8 cellular contexts compared by ENCODE assay signal in the genomic region with DNA sequence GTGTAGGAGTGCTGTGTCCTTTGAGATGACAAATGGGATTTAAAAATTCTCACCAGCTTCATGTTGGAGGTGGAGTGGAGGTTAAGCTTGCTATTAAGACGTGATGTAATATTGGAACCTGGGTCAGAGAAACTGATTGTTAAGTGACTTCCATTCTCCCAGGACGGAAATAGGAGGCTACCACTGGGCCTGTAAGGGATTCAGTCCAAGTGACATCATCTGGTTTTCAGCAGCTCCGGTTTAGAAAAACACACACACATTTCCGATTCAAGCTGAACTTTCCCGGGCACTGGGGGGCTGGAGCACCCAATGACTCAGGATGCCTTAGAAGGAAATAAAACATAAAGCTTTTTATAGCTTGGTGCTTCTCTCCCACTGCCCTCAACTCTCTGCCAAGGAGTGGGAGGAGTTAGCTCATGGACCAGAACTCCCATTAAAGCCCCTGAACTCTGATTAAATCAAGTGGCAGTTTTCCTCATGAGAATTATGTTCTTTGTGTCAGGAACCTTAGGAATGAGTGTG. TPM values are rescaled to one million over a fixed set of nuclear protein-coding genes. Genes with fewer than 3 reads are reported as not detected.
DNase-seq lines count a peak whose midpoint lies in the region; ATAC-seq and TF ChIP-seq lines count a peak whose summit lies in the region.

No MANE protein-coding gene starts in this region.

- H3K27me3 ChIP-seq in ACC112 (ENCODE audit: insufficient read depth, low read length) (no peaks in the 10 kb centered on the region), IMR-90 (ENCODE audit: control insufficient read depth, insufficient read depth, low read length) (no peaks in the 10 kb centered on the region), colonic mucosa (no peaks in the 10 kb centered on the region)

- peak overlapping the region; percentile 21 to 53; a peak in 3 of 4 replicates for H4K8ac ChIP-seq in IMR-90 (ENCODE audit: low read depth in 2 of 2, low read length in 2 of 2)

- H3K4me1 Mint-ChIP-seq in effector memory CD8-positive, alpha-beta T cell (ENCODE audit: low read depth in 2 of 2): peaks cover 13 to 27% of the 10 kb centered on the region in 2 donors

- intact Hi-C loops in IMR-90 (cut with micrococcal nuclease) (no loop called here), colonic mucosa (cut with DNase I) (no loop called here)

- H2BK5ac ChIP-seq in IMR-90 (ENCODE audit: low read depth, low read length, poor library complexity, severe bottlenecking): peak overlapping the region; percentile 32

- H2BK120ac ChIP-seq in IMR-90 (ENCODE audit: low read depth, low read length): peak overlapping the region; percentile 85

- H3K23ac ChIP-seq in IMR-90 (ENCODE audit: low read depth, low read length): peak overlapping the region; percentile 59

- H3K9me3 ChIP-seq in IMR-90 (ENCODE audit: control insufficient read depth, insufficient read depth, low read length) (no peaks in the 10 kb centered on the region), colonic mucosa (no peaks in the 10 kb centered on the region)

- DNase-seq in IMR-90 (peak; percentile 98), mucosa of gallbladder (ENCODE audit: low spot score) (peak; percentile 47), activated gamma-delta T cell (lab: John Stamatoyannopoulos, UW) (no peak), colonic mucosa (no peak)
- no peak for DNase-seq in effector memory CD8-positive, alpha-beta T cell

- H3K79me1 ChIP-seq in IMR-90 (ENCODE audit: low read depth in 1 of 2, low read length in 2 of 2): peaks cover 9 to 23% of the 10 kb centered on the region in 2 experiments

- H3K27ac Mint-ChIP-seq in effector memory CD8-positive, alpha-beta T cell: peak overlapping the region; percentile 66 to 68

- H3K4ac ChIP-seq in IMR-90 (ENCODE audit: low read depth, low read length): peak overlapping the region; percentile 81

- H3K27ac ChIP-seq in ACC112 (ENCODE audit: low read depth, low read length) (peak overlapping the region; percentile 84), IMR-90 (ENCODE audit: insufficient read depth, low read length) (peak overlapping the region; percentile 62; the same call in 1 of the 2 replicates), colonic mucosa (no peak overlapping the region)

- no peak overlapping the region for H4K5ac ChIP-seq in IMR-90 (ENCODE audit: low read depth, low read length)

- H2BK20ac ChIP-seq in IMR-90 (ENCODE audit: low read depth, low read length): peak overlapping the region; percentile 70; the same call in 1 of the 2 replicates

- peak overlapping the region; percentile 8; the same call in 1 of the 2 replicates for H3K56ac ChIP-seq in IMR-90 (ENCODE audit: extremely low read depth, insufficient read depth, low read length)

- peaks cover 13% of the 10 kb centered on the region for H4K20me1 ChIP-seq in IMR-90 (ENCODE audit: insufficient read depth, low read length)

- in situ Hi-C loops in IMR-90 (cut with MboI; ENCODE audit: low sequenced_read_pairs): loop anchor here (10.0 kb wide), 1 partner anchor 286 kb away; no protein-coding TSS in a partner anchor

- CTCF ChIA-PET in IMR-90 (lab: Yijun Ruan, JAX): interaction anchor here (0.6 to 1.5 kb wide), 3 partner anchors 9 to 343 kb away, joined by 3 to 12 read pairs (median 6); no protein-coding TSS in a partner anchor

- H4K91ac ChIP-seq in IMR-90 (ENCODE audit: insufficient read depth, low read depth, low read length): peak overlapping the region; percentile 39

- peaks cover 23% of the 10 kb centered on the region for H3K4me1 ChIP-seq in ACC112 (ENCODE audit: control insufficient read depth, insufficient read depth, low read length, unreplicated experiment)
- H3K4me1 ChIP-seq in IMR-90 (ENCODE audit: control insufficient read depth, insufficient read depth, low read length): peaks cover 10% of the 10 kb centered on the region
- H3K4me1 ChIP-seq in colonic mucosa: no peaks in the 10 kb centered on the region

- H2AFZ ChIP-seq in ACC112 (ENCODE audit: low read length, unreplicated experiment): peak overlapping the region; percentile 6
- no peak overlapping the region for H2AFZ ChIP-seq in IMR-90 (replicated peaks; ENCODE audit: low read length, poor library complexity)

- H3K4me3 ChIP-seq in ACC112 (ENCODE audit: low read depth, low read length): peak overlapping the region; percentile 39; the same call in 1 of the 2 replicates
- no peak overlapping the region for H3K4me3 ChIP-seq in IMR-90 (ENCODE audit: insufficient read depth, low read depth, low read length)
- no peak overlapping the region for H3K4me3 ChIP-seq in colonic mucosa

- H3K27me3 Mint-ChIP-seq in effector memory CD8-positive, alpha-beta T cell: no peaks in the 10 kb centered on the region

- H3K9me1 ChIP-seq in IMR-90 (ENCODE audit: insufficient read depth, low read length): peaks cover 22% of the 10 kb centered on the region

- H2AK5ac ChIP-seq in IMR-90 (ENCODE audit: low read depth, low read length): peak overlapping the region; percentile 54

- no peak for TF ChIP-seq POLR2A in IMR-90 (IDR thresholded peaks at IDR 0.05; ENCODE audit: low read depth, low read length)

- H3K9ac ChIP-seq in IMR-90 (ENCODE audit: low read depth, low read length): peak overlapping the region; percentile 12; the same call in 1 of the 2 replicates
- no peak overlapping the region for H3K9ac ChIP-seq in colonic mucosa (ENCODE audit: low read depth in 2 of 2, low read length in 2 of 2)

- H3K36me3 ChIP-seq in ACC112 (ENCODE audit: insufficient read depth, low read length) (peaks cover 16% of the 10 kb centered on the region), IMR-90 (ENCODE audit: control insufficient read depth, insufficient read depth, low read length) (peaks cover 18% of the 10 kb centered on the region), colonic mucosa (peaks cover 11% of the 10 kb centered on the region)

- BruUV-seq in IMR-90 (replicated peaks; lab: Mats Ljungman, UMichigan): no TSS peak

- no peak overlapping the region for H3K4me3 Mint-ChIP-seq in effector memory CD8-positive, alpha-beta T cell

- no peaks in the 10 kb centered on the region for H3K9me3 Mint-ChIP-seq in effector memory CD8-positive, alpha-beta T cell

- TF ChIP-seq CTCF in IMR-90 (conservative IDR thresholded peaks at IDR 0.05; ENCODE audit: low read depth, low read length): no peak
- no peak for TF ChIP-seq CTCF in colonic mucosa (IDR thresholded peaks at IDR 0.05)

- H3K14ac ChIP-seq in IMR-90 (replicated peaks; ENCODE audit: low read depth, low read length): peak overlapping the region; percentile 61

- H3K18ac ChIP-seq in IMR-90 (ENCODE audit: low read depth, low read length): peak overlapping the region; percentile 18; the same call in 1 of the 2 replicates

- peaks cover 3% of the 10 kb centered on the region for H3K79me2 ChIP-seq in ACC112 (ENCODE audit: control insufficient read depth, insufficient read depth, low read length, unreplicated experiment)

- H2BK15ac ChIP-seq in IMR-90 (ENCODE audit: low read depth, low read length): peak overlapping the region; percentile 27; the same call in 1 of the 3 replicates

- no peak overlapping the region; the same call in 1 of the 2 replicates for H3K4me2 ChIP-seq in IMR-90 (ENCODE audit: low read depth, low read length)

- dilution Hi-C loops in IMR-90 (cut with HindIII; ENCODE audit: low sequenced_read_pairs, unreplicated experiment): no loop called here

- POLR2A ChIA-PET in IMR-90 (lab: Charles Lee; ENCODE audit: unreplicated experiment): no interaction called here

- peak overlapping the region; percentile 2 for H2AK9ac ChIP-seq in IMR-90 (replicated peaks; ENCODE audit: low read depth, low read length, poor library complexity)

- no CpG with 5 or more reads among the region's 5 CpGs for WGBS in IMR-90 (ENCODE audit: extremely low coverage in 2 of 2, insufficient read length in 1 of 2), 2 experiments

- peaks cover 56% of the 10 kb centered on the region for H3K36me3 Mint-ChIP-seq in effector memory CD8-positive, alpha-beta T cell (ENCODE audit: insufficient read depth)

- TF ChIP-seq RAD21 in IMR-90 (IDR thresholded peaks at IDR 0.05; ENCODE audit: low read length): no peak

- ATAC-seq in IMR-90 (ENCODE audit: low read depth) (peak; percentile 93), GM21515 (IDR thresholded peaks at IDR 0.05; ENCODE audit: unreplicated experiment) (no peak), HG03442 (IDR thresholded peaks at IDR 0.05; ENCODE audit: unreplicated experiment) (no peak)
- no peak for ATAC-seq in effector memory CD8-positive, alpha-beta T cell (replicated peaks)

TF ChIP-seq in IMR-90, 13 proteins besides CTCF, POLR2A, EP300 and RAD21:
- no peak for TF ChIP-seq CHD1 (IDR thresholded peaks at IDR 0.05; ENCODE audit: low read depth, low read length)
- TF ChIP-seq CEBPB (IDR thresholded peaks at IDR 0.05; ENCODE audit: low read depth, low read length): 0 out of 2 replicates have a peak, but pooled peaks have one; percentile 4
- 0 out of 2 replicates have a peak, but pooled peaks have one; percentile 22 for TF ChIP-seq NFE2L2 (IDR thresholded peaks at IDR 0.05; ENCODE audit: low read depth, low read length)
- peak; percentile 55; the same call in 1 of the 2 replicates for TF ChIP-seq FOS (IDR thresholded peaks at IDR 0.05; ENCODE audit: low read depth, low read length)
- no peak for TF ChIP-seq MXI1 (IDR thresholded peaks at IDR 0.05; ENCODE audit: borderline replicate concordance, low read depth, low read length)
- no peak for TF ChIP-seq RFX5 (IDR thresholded peaks at IDR 0.05; ENCODE audit: low read depth, low read length)
- TF ChIP-seq, protein P1, sequence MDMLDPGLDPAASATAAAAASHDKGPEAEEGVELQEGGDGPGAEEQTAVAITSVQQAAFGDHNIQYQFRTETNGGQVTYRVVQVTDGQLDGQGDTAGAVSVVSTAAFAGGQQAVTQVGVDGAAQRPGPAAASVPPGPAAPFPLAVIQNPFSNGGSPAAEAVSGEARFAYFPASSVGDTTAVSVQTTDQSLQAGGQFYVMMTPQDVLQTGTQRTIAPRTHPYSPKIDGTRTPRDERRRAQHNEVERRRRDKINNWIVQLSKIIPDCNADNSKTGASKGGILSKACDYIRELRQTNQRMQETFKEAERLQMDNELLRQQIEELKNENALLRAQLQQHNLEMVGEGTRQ (IDR thresholded peaks at IDR 0.05; ENCODE audit: low read depth, low read length): no peak
- no peak for TF ChIP-seq MAFK (IDR thresholded peaks at IDR 0.05; ENCODE audit: low read depth, low read length)
- peak; percentile 85 for TF ChIP-seq MAZ (IDR thresholded peaks at IDR 0.05; ENCODE audit: borderline replicate concordance, low read depth, low read length)
- TF ChIP-seq BHLHE40 (IDR thresholded peaks at IDR 0.05; ENCODE audit: low read depth, low read length): no peak

RNA-seq across cellular contexts. Expression of a gene that starts 12.4 kb away (rescaled TPM):
- total RNA-seq in IMR-90 (2012; rRNA removed) (72.9 and 206 TPM in 2 replicates), mucosa of gallbladder (713 TPM), colonic mucosa (100 to 1,000 TPM; 676 to 714 TPM)
- 188 and 231 TPM in 2 replicates for polyA plus RNA-seq in IMR-90 (2012; rRNA removed)
- polyA plus RNA-seq in IMR-90 (2012; cell fraction: cytosol; rRNA removed): 282 and 543 TPM in 2 replicates
- polyA plus RNA-seq in IMR-90 (2012; cell fraction: nucleus; rRNA removed; ENCODE audit: low replicate concordance): 112 and 173 TPM in 2 replicates

Comparison
In these comparisons a context has a peak if more than half of its experiments do, and no peak if none do; other contexts are left out.
1. DNase-seq: peak in IMR-90 (single experiment) and mucosa of gallbladder (single experiment); none in effector memory CD8-positive, alpha-beta T cell (0 of 3), activated gamma-delta T cell (single experiment) and colonic mucosa (single experiment).